7 cellular contexts compared by ENCODE assay signal in genomic region chr3:156673732-156674045, GRCh38. TPM values are rescaled to one million over a fixed set of nuclear protein-coding genes. Genes with fewer than 3 reads are reported as not detected.
DNase-seq lines count a peak whose midpoint lies in the region; ATAC-seq lines count a peak whose summit lies in the region.

No MANE protein-coding gene starts in this region.

- H3K36me3 ChIP-seq in iPS-18a (ENCODE audit: control insufficient read depth, low read depth, low read length) = peaks cover 9% of the 10 kb centered on the region

- H3K9me3 ChIP-seq in iPS-18a (ENCODE audit: control insufficient read depth, low read depth, low read length) = no peaks in the 10 kb centered on the region

- H3K4me1 ChIP-seq in iPS-18a (ENCODE audit: control insufficient read depth, low read depth, low read length) = peaks cover 11% of the 10 kb centered on the region

- peak overlapping the region; percentile 89 for H3K27ac Mint-ChIP-seq in activated T-helper 2 cell treated with anti-CD3 and anti-CD28 coated beads, Interferon-gamma antibody, Interleukin-2, Interleukin-4, amounts not matched to agents 10 μg/mL and 5 μg/mL and 100 μg/mL, durations not matched to agents 14 hours and 24 hours and 36 hours
- H3K27ac Mint-ChIP-seq in stimulated activated naive CD8-positive, alpha-beta T cell treated with anti-CD3 and anti-CD28 coated beads, Interleukin-15, amount 100 ng/mL, for 72 hours = peak overlapping the region; percentile 4 to 65

- H3K4me3 Mint-ChIP-seq in activated T-helper 2 cell treated with anti-CD3 and anti-CD28 coated beads, Interferon-gamma antibody, Interleukin-2, Interleukin-4, amounts not matched to agents 10 μg/mL and 5 μg/mL and 100 μg/mL, durations not matched to agents 14 hours and 24 hours and 36 hours (ENCODE audit: low read depth) = peak overlapping the region; percentile 86
- H3K4me3 Mint-ChIP-seq in stimulated activated naive CD8-positive, alpha-beta T cell treated with anti-CD3 and anti-CD28 coated beads, Interleukin-15, amount 100 ng/mL, for 72 hours = peak overlapping the region; percentile 86 to 99

- H3K4me3 ChIP-seq in iPS-18a (ENCODE audit: low read length) = peak overlapping the region; percentile 82

- H3K27me3 Mint-ChIP-seq in activated T-helper 2 cell treated with anti-CD3 and anti-CD28 coated beads, Interferon-gamma antibody, Interleukin-2, Interleukin-4, amounts not matched to agents 10 μg/mL and 5 μg/mL and 100 μg/mL, durations not matched to agents 14 hours and 24 hours and 36 hours (ENCODE audit: low read depth) = no peaks in the 10 kb centered on the region
- no peaks in the 10 kb centered on the region for H3K27me3 Mint-ChIP-seq in stimulated activated naive CD8-positive, alpha-beta T cell treated with anti-CD3 and anti-CD28 coated beads, Interleukin-15, amount 100 ng/mL, for 72 hours

- peak; percentile 1 for ATAC-seq in HG03060 (IDR thresholded peaks at IDR 0.05; ENCODE audit: low read depth, unreplicated experiment)
- no peak for ATAC-seq in stimulated activated naive CD8-positive, alpha-beta T cell treated with anti-CD3 and anti-CD28 coated beads, Interleukin-15, amount 100 ng/mL, for 72 hours
- no peak for ATAC-seq in HG02759 (IDR thresholded peaks at IDR 0.05; ENCODE audit: unreplicated experiment)
- no peak for ATAC-seq in GM19452 (IDR thresholded peaks at IDR 0.05; ENCODE audit: unreplicated experiment)

- H3K27ac ChIP-seq in iPS-18a (ENCODE audit: low read length) = no peak overlapping the region

- H3K9me3 Mint-ChIP-seq in activated T-helper 2 cell treated with anti-CD3 and anti-CD28 coated beads, Interferon-gamma antibody, Interleukin-2, Interleukin-4, amounts not matched to agents 10 μg/mL and 5 μg/mL and 100 μg/mL, durations not matched to agents 14 hours and 24 hours and 36 hours = no peaks in the 10 kb centered on the region
- no peaks in the 10 kb centered on the region for H3K9me3 Mint-ChIP-seq in stimulated activated naive CD8-positive, alpha-beta T cell treated with anti-CD3 and anti-CD28 coated beads, Interleukin-15, amount 100 ng/mL, for 72 hours

- peaks cover 14% of the 10 kb centered on the region for H3K27me3 ChIP-seq in iPS-18a (ENCODE audit: control insufficient read depth, insufficient read depth, low read length)

- H3K36me3 Mint-ChIP-seq in activated T-helper 2 cell treated with anti-CD3 and anti-CD28 coated beads, Interferon-gamma antibody, Interleukin-2, Interleukin-4, amounts not matched to agents 10 μg/mL and 5 μg/mL and 100 μg/mL, durations not matched to agents 14 hours and 24 hours and 36 hours (ENCODE audit: low read depth) = peaks cover 31% of the 10 kb centered on the region

- DNase-seq in activated T-helper 2 cell treated with anti-CD3 and anti-CD28 coated beads, Interferon-gamma antibody, Interleukin-2, Interleukin-4, amounts not matched to agents 10 μg/mL and 5 μg/mL and 100 μg/mL, durations not matched to agents 14 hours and 24 hours and 36 hours (ENCODE audit: low spot score) = no peak
- DNase-seq in stimulated activated naive CD8-positive, alpha-beta T cell treated with anti-CD3 and anti-CD28 coated beads, Interleukin-15, amount 100 ng/mL, for 72 hours = no peak
- DNase-seq in NCI-H510A treated with DMSO at 0.1 percent for 48 hours (lab: John Stamatoyannopoulos, UW) = no peak

- no peak overlapping the region for H3K9ac ChIP-seq in iPS-18a (ENCODE audit: low read length)

- intact Hi-C loops in activated T-helper 2 cell treated with anti-CD3 and anti-CD28 coated beads, Interferon-gamma antibody, Interleukin-2, Interleukin-4, amounts not matched to agents 10 μg/mL and 5 μg/mL and 100 μg/mL, durations not matched to agents 14 hours and 24 hours and 36 hours (cut with micrococcal nuclease) = loop anchor here (1.0 to 5.0 kb wide), 10 partner anchors 29 to 821 kb away; partner anchors contain the start of genes CCNL1, SLC33A1 and SSR3

- H3K4me1 Mint-ChIP-seq in activated T-helper 2 cell treated with anti-CD3 and anti-CD28 coated beads, Interferon-gamma antibody, Interleukin-2, Interleukin-4, amounts not matched to agents 10 μg/mL and 5 μg/mL and 100 μg/mL, durations not matched to agents 14 hours and 24 hours and 36 hours (ENCODE audit: low read depth) = peaks cover 43% of the 10 kb centered on the region
- peaks cover 44% of the 10 kb centered on the region for H3K4me1 Mint-ChIP-seq in stimulated activated naive CD8-positive, alpha-beta T cell treated with anti-CD3 and anti-CD28 coated beads, Interleukin-15, amount 100 ng/mL, for 72 hours

RNA-seq across cellular contexts. Expression of gene TIPARP, which starts 0.7 kb away (rescaled TPM):
- total RNA-seq in activated T-helper 2 cell treated with anti-CD3 and anti-CD28 coated beads, Interferon-gamma antibody, Interleukin-2, Interleukin-4, amounts not matched to agents 10 μg/mL and 5 μg/mL and 100 μg/mL, durations not matched to agents 14 hours and 24 hours and 36 hours = 22.1 and 22.8 TPM in 2 replicates
